8 cellular contexts compared by ENCODE assay signal in the genomic region with DNA sequence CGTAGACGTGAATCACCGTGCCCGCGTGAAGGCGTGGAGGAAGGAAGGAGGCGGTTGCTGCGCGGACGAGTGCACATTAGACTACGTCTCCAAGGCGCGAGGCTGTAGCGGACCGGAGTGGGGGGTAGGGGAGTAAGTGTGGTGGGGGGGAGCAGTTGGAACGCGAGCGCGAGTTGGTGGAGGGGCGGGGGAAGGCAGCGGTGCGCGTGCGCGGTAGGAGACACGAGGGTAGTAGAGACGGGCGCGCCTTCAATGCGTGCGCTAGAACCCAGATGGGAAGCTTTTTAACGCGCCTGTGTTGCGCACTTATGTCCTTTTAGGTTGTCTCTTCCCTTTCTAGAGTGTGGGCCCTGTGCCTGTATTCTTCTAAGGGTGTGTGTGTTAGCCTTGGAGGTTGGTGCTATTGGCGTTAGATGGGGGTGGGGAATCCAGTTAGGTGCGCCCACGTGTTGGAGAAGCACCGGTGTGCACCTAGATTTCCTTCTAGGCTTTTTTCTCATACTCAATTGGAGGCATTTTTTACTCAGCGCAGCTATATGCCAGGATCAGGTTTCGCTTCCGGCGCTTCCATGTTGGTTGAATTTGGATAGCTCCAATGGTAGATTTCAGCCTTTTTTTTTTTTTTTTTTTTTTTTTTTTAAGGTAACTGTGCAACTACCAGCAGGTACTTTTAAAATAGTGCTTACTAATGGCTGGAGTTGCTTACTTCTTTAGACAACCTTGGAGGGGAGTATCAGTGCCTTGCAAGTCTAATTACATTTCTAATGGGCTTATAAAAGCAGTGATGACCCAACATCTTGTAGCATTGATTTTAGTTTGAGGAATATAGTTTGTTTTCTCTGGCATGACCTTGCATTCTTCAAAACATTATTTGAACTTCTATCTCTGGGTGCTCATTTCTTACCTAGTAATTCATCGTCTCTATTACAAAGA. TPM values are rescaled to one million over a fixed set of nuclear protein-coding genes. Genes with fewer than 3 reads are reported as not detected.
DNase-seq lines count a peak whose midpoint lies in the region; ATAC-seq and TF ChIP-seq lines count a peak whose summit lies in the region.

No MANE protein-coding gene starts in this region.

- H3K27me3 ChIP-seq in DOHH2 (ENCODE audit: control insufficient read depth, low read length) (no peaks in the 10 kb centered on the region), HL-60 (ENCODE audit: insufficient read depth, poor library complexity, severe bottlenecking) (no peaks in the 10 kb centered on the region), NT2/D1 (ENCODE audit: insufficient read depth, insufficient read length) (no peaks in the 10 kb centered on the region), mononuclear cell (ENCODE audit: insufficient read depth, low read length) (no peaks in the 10 kb centered on the region)

- H4K20me1 ChIP-seq in DOHH2 (ENCODE audit: control insufficient read depth, insufficient read depth, low read depth, low read length), result no peaks in the 10 kb centered on the region; the same call in none of the 2 replicates

- H3K4me1 ChIP-seq in DOHH2 (ENCODE audit: control insufficient read depth, low read length) (peaks cover 50% of the 10 kb centered on the region), NT2/D1 (ENCODE audit: insufficient read depth, insufficient read length) (peaks cover 6% of the 10 kb centered on the region), mononuclear cell (ENCODE audit: insufficient read depth, low read length) (peaks cover 50% of the 10 kb centered on the region)

- ATAC-seq in GM19328 (IDR thresholded peaks at IDR 0.05; ENCODE audit: unreplicated experiment), result no peak

- DNase-seq in HL-60 (ENCODE audit: low read depth in 1 of 2, low spot score in 1 of 2) (peak; percentile 85 to 89), NT2/D1 (ENCODE audit: low read depth, low spot score) (peak; percentile 69), epidermal melanocyte (ENCODE audit: insufficient read length, low spot score) (peak; percentile 55)
- DNase-seq in activated CD8-positive, alpha-beta memory T cell treated with anti-CD3 and anti-CD28 coated beads, Interleukin-2, amount 50 U/mL, for 48 hours, result peak; percentile 89
- peak; percentile 73 to 76 for DNase-seq in stimulated activated CD8-positive, alpha-beta memory T cell treated with anti-CD3 and anti-CD28 coated beads, Interleukin-2, amount 100 ng/mL, for 48 hours (ENCODE audit: low read depth in 2 of 2)

- TF ChIP-seq CTCF in DOHH2 (IDR thresholded peaks at IDR 0.05; ENCODE audit: low read depth, low read length, poor library complexity, severe bottlenecking), result no peak
- no peak for TF ChIP-seq CTCF in HL-60 (IDR thresholded peaks at IDR 0.05; ENCODE audit: insufficient read depth, low read length)

- H3F3A ChIP-seq in DOHH2 (ENCODE audit: control insufficient read depth, insufficient read depth), result peaks cover 20% of the 10 kb centered on the region

- peak overlapping the region; percentile 88 for H3K27ac ChIP-seq in DOHH2 (ENCODE audit: low read depth, low read length)
- H3K27ac ChIP-seq in HL-60 (replicated peaks), result peak overlapping the region; percentile 98

- peaks cover 55% of the 10 kb centered on the region for H3K36me3 ChIP-seq in DOHH2 (ENCODE audit: control insufficient read depth, low read length)
- H3K36me3 ChIP-seq in NT2/D1 (ENCODE audit: insufficient read depth, insufficient read length, low read length), result peaks cover 44% of the 10 kb centered on the region

- peak overlapping the region; percentile 93 for H3K4me2 ChIP-seq in DOHH2 (ENCODE audit: low read length)

- no peaks in the 10 kb centered on the region for H3K9me2 ChIP-seq in DOHH2 (replicated peaks; ENCODE audit: control insufficient read depth, low read length)

- peaks cover 67% of the 10 kb centered on the region for H3K79me2 ChIP-seq in DOHH2 (ENCODE audit: control insufficient read depth, low read length)

- peak overlapping the region; percentile 100 for H3K9ac ChIP-seq in NT2/D1 (ENCODE audit: insufficient read length, low read depth)

- H3K9me3 ChIP-seq in DOHH2 (ENCODE audit: control insufficient read depth, insufficient read depth, low read length), result no peaks in the 10 kb centered on the region
- no peaks in the 10 kb centered on the region for H3K9me3 ChIP-seq in NT2/D1 (ENCODE audit: insufficient read depth, low read length)
- H3K9me3 ChIP-seq in mononuclear cell (ENCODE audit: low read depth, low read length), result no peaks in the 10 kb centered on the region

- peak overlapping the region; percentile 91 for H3K4me3 ChIP-seq in DOHH2 (ENCODE audit: low read length)
- peak overlapping the region; percentile 82 for H3K4me3 ChIP-seq in HL-60 (replicated peaks; ENCODE audit: insufficient read depth, low read length)
- peak overlapping the region; percentile 99 for H3K4me3 ChIP-seq in NT2/D1 (ENCODE audit: insufficient read length, low read depth)
- H3K4me3 ChIP-seq in mononuclear cell (ENCODE audit: low read length), result peak overlapping the region; percentile 100

RNA-seq across cellular contexts. Expression of a gene that starts 0.8 kb away (rescaled TPM):
- 1,510 TPM for total RNA-seq in mononuclear cell

RNA-seq across cellular contexts. Expression of a gene that starts 42.8 kb away (rescaled TPM):
- 0.21 TPM for total RNA-seq in mononuclear cell

RNA-seq across cellular contexts. Expression of a gene that starts 58.2 kb away (rescaled TPM):
- total RNA-seq in mononuclear cell, result 3.8 TPM
